ENCODE assay signal across 20 cellular contexts in genomic region chr16:21957687-21958346, GRCh38. TPM values are rescaled to one million over a fixed set of nuclear protein-coding genes. Genes with fewer than 3 reads are reported as not detected.
"Had no signal": no experiment of that assay in that cellular context is flagged by ENCODE, and none has a peak within 500 bp of the region (broad histone marks: within the 10 kb centered on the region; RNA-seq: fewer than 3 reads in every experiment).

No MANE protein-coding gene starts in this region.

- DNase-seq: activated B cell treated with CpG ODN at 0.5 μM for 24 hours; activated CD4-positive, alpha-beta T cell treated with anti-CD3 and anti-CD28 coated beads, Interleukin-2, amount 50 U/mL, for 1 hour; activated CD8-positive, alpha-beta memory T cell treated with anti-CD3 and anti-CD28 coated beads, Interleukin-2, amount 50 U/mL, for 4 hours; anterior cingulate cortex; esophagus squamous epithelium; foreskin fibroblast; islet precursor cell; pancreas; SK-N-SH; stimulated activated CD4-positive, alpha-beta T cell treated with anti-CD3 and anti-CD28 coated beads, Interleukin-4, amount 100 ng/mL, for 4 hours had no signal

- FAIRE-seq: bronchial epithelial cell, pancreas, TTC549 had no signal

- H3K27ac ChIP-seq: esophagus squamous epithelium, neural progenitor cell, pancreas, skin epidermis had no signal

- H3K4me2 ChIP-seq: neural progenitor cell, SK-N-SH had no signal

- H3K9me3 ChIP-seq: esophagus squamous epithelium, pancreas, SK-N-SH had no signal

- H3K4me3 ChIP-seq: esophagus squamous epithelium, neural progenitor cell, pancreas, skin epidermis had no signal

- H3K27me3 ChIP-seq: esophagus squamous epithelium, neural progenitor cell, pancreas had no signal

- H2AFZ ChIP-seq: neural progenitor cell had no signal

- H3K9me3 Mint-ChIP-seq: activated B cell treated with CpG ODN at 0.5 μM for 24 hours; activated naive CD4-positive, alpha-beta T cell treated with anti-CD3 and anti-CD28 coated beads, Interleukin-2, amount 50 U/mL, for 72 hours; neural progenitor cell had no signal

- H3K4me3 Mint-ChIP-seq: activated B cell treated with CpG ODN at 0.5 μM for 24 hours, neural progenitor cell had no signal

- H3K27ac Mint-ChIP-seq: activated B cell treated with CpG ODN at 0.5 μM for 24 hours, neural progenitor cell had no signal

- H3K9ac ChIP-seq: neural progenitor cell, SK-N-SH had no signal

- ATAC-seq: activated naive CD4-positive, alpha-beta T cell treated with anti-CD3 and anti-CD28 coated beads, Interleukin-2, amount 50 U/mL, for 72 hours; left lobe of liver; pancreas had no signal

- H3K27me3 Mint-ChIP-seq: activated B cell treated with CpG ODN at 0.5 μM for 24 hours had no signal

RNA-seq across cellular contexts. Expression of gene PDZD9, which starts 43.1 kb away (rescaled TPM):
- total RNA-seq: activated B cell treated with CpG ODN at 0.5 μM for 24 hours; activated naive CD4-positive, alpha-beta T cell treated with anti-CD3 and anti-CD28 coated beads, Interleukin-2, amount 50 U/mL, for 72 hours; bronchial epithelial cell; esophagus squamous epithelium; left lobe of liver; mucosa of gallbladder; pancreas; T-helper 1 cell treated with Interleukin-12 subunit alpha and Interleukin-12 subunit beta and Interleukin-4 antibody, amounts not matched to agents 30 ng/mL and 1 ng/mL, for 36 hours; urinary bladder had no signal
- polyA plus RNA-seq: pancreas, SK-N-SH, thymus had no signal
